Comparison of ENCODE assay signal across 2 cellular contexts in genomic region chr7:37007731-37008130, GRCh38.
TF ChIP-seq lines count a peak whose summit lies in the region.

No MANE protein-coding gene starts in this region.

TF ChIP-seq in GM23338, 12 proteins besides CTCF, POLR2A, EP300 and RAD21 (continued from another document):
- no peak for TF ChIP-seq EZH2phosphoT487 (IDR thresholded peaks at IDR 0.05; ENCODE audit: unreplicated experiment)
- TF ChIP-seq ZNF114 (CRISPR knock-in tag; IDR thresholded peaks at IDR 0.05): no peak
- TF ChIP-seq NANOG (IDR thresholded peaks at IDR 0.05; ENCODE audit: borderline replicate concordance): no peak
- no peak for TF ChIP-seq ZNF462 (CRISPR knock-in tag; IDR thresholded peaks at IDR 0.05)
- TF ChIP-seq EZH2 (IDR thresholded peaks at IDR 0.05; ENCODE audit: low read depth, unreplicated experiment): no peak
- no peak for TF ChIP-seq CREB1 (CRISPR knock-in tag; IDR thresholded peaks at IDR 0.05; ENCODE audit: low read depth)

TF ChIP-seq in WTC11, 78 proteins besides CTCF, POLR2A, EP300 and RAD21 (continued from another document):
- no peak for TF ChIP-seq SP1 (CRISPR knock-in tag; conservative IDR thresholded peaks at IDR 0.05)
- TF ChIP-seq SMAD3 (CRISPR knock-in tag; IDR thresholded peaks at IDR 0.05; ENCODE audit: borderline replicate concordance): no peak
- no peak for TF ChIP-seq AR (CRISPR knock-in tag; IDR thresholded peaks at IDR 0.05)
- no peak for TF ChIP-seq GTF2I (CRISPR knock-in tag; conservative IDR thresholded peaks at IDR 0.05)
- no peak for TF ChIP-seq GRHL2 (CRISPR knock-in tag; IDR thresholded peaks at IDR 0.05; ENCODE audit: insufficient replicate concordance, severe bottlenecking)
- TF ChIP-seq NFE2L1 (CRISPR knock-in tag; IDR thresholded peaks at IDR 0.05): no peak
- no peak for TF ChIP-seq PRRX2 (CRISPR knock-in tag; IDR thresholded peaks at IDR 0.05)
- no peak for TF ChIP-seq ZNF532 (CRISPR knock-in tag; IDR thresholded peaks at IDR 0.05; ENCODE audit: borderline replicate concordance)
